ENCODE assay signal across 2 cellular contexts in the genomic region with DNA sequence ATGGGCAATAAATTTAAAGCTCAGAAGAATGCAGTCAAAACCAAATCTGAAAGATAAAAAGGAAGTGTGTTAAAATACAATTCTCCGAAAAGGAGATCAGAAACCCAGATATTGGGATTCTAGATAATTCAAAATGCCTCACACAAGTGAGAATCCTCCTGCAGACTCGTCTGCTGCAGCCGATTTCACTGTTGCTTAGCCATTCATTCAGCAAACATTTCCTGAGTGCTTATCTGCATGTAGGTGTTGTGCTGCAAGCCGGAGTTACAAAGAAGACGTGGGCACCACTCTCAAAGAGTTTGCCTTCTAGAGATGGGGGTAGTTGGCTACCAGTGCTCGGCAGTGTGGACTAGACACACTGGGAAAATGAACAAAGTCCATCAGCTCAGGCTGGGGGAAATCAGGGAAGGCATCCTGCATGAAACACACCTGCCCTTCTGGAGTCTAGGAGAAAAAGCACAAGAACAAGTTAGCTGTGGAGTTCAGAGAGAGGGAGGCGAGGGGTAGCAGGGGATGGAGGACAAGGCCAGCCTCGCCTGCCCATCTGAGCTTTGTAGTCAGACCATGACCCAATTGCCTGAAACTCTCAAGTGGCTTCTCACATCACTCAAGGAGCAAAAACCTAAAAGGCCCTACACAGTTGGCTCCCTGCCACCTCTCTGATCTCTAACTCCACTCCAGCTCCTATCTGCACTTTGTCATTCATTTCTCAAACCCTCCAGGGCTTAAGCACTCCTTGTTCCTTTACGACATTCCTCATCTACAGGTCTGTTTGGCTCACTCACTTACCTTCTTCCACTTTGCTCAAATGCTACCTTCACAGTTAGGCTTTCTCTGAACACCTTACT.
TF ChIP-seq lines count a peak whose summit lies in the region.

No MANE protein-coding gene starts in this region.

TF ChIP-seq in IMR-90, 13 proteins besides CTCF, POLR2A, EP300 and RAD21 (continued from another document):
- TF ChIP-seq CHD1 (IDR thresholded peaks at IDR 0.05; ENCODE audit: low read depth, low read length) (no peak), CEBPB (IDR thresholded peaks at IDR 0.05; ENCODE audit: low read depth, low read length) (no peak), SMC3 (IDR thresholded peaks at IDR 0.05; ENCODE audit: low read depth, low read length) (no peak), FOS (IDR thresholded peaks at IDR 0.05; ENCODE audit: low read depth, low read length) (no peak), NFE2L2 (IDR thresholded peaks at IDR 0.05; ENCODE audit: low read depth, low read length) (no peak), MAFK (IDR thresholded peaks at IDR 0.05; ENCODE audit: low read depth, low read length) (no peak), MAZ (IDR thresholded peaks at IDR 0.05; ENCODE audit: borderline replicate concordance, low read depth, low read length) (no peak), RFX5 (IDR thresholded peaks at IDR 0.05; ENCODE audit: low read depth, low read length) (no peak)
- TF ChIP-seq, protein P1, sequence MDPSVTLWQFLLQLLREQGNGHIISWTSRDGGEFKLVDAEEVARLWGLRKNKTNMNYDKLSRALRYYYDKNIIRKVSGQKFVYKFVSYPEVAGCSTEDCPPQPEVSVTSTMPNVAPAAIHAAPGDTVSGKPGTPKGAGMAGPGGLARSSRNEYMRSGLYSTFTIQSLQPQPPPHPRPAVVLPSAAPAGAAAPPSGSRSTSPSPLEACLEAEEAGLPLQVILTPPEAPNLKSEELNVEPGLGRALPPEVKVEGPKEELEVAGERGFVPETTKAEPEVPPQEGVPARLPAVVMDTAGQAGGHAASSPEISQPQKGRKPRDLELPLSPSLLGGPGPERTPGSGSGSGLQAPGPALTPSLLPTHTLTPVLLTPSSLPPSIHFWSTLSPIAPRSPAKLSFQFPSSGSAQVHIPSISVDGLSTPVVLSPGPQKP (IDR thresholded peaks at IDR 0.05; ENCODE audit: borderline replicate concordance, low read depth, low read length): no peak
- TF ChIP-seq, protein P2, sequence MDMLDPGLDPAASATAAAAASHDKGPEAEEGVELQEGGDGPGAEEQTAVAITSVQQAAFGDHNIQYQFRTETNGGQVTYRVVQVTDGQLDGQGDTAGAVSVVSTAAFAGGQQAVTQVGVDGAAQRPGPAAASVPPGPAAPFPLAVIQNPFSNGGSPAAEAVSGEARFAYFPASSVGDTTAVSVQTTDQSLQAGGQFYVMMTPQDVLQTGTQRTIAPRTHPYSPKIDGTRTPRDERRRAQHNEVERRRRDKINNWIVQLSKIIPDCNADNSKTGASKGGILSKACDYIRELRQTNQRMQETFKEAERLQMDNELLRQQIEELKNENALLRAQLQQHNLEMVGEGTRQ (IDR thresholded peaks at IDR 0.05; ENCODE audit: low read depth, low read length): no peak

TF ChIP-seq in WTC11, 78 proteins besides CTCF, POLR2A, EP300 and RAD21 (continued from another document):
- TF ChIP-seq, protein P3, sequence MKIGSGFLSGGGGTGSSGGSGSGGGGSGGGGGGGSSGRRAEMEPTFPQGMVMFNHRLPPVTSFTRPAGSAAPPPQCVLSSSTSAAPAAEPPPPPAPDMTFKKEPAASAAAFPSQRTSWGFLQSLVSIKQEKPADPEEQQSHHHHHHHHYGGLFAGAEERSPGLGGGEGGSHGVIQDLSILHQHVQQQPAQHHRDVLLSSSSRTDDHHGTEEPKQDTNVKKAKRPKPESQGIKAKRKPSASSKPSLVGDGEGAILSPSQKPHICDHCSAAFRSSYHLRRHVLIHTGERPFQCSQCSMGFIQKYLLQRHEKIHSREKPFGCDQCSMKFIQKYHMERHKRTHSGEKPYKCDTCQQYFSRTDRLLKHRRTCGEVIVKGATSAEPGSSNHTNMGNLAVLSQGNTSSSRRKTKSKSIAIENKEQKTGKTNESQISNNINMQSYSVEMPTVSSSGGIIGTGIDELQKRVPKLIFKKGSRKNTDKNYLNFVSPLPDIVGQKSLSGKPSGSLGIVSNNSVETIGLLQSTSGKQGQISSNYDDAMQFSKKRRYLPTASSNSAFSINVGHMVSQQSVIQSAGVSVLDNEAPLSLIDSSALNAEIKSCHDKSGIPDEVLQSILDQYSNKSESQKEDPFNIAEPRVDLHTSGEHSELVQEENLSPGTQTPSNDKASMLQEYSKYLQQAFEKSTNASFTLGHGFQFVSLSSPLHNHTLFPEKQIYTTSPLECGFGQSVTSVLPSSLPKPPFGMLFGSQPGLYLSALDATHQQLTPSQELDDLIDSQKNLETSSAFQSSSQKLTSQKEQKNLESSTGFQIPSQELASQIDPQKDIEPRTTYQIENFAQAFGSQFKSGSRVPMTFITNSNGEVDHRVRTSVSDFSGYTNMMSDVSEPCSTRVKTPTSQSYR (CRISPR knock-in tag; IDR thresholded peaks at IDR 0.05): no peak
- no peak for TF ChIP-seq FOXP1 (CRISPR knock-in tag; IDR thresholded peaks at IDR 0.05; ENCODE audit: borderline replicate concordance)
TF ChIP-seq in WTC11: peak in this region for 0.
